ENCODE assay signal across 13 cellular contexts in genomic region chr20:44219287-44219686, GRCh38. TPM values are rescaled to one million over a fixed set of nuclear protein-coding genes. Genes with fewer than 3 reads are reported as not detected.
A peak's percentile ranks its signal among the peaks of the same experiment; 100 is the strongest.
DNase-seq lines count a peak whose midpoint lies in the region; ATAC-seq and TF ChIP-seq lines count a peak whose summit lies in the region.
"Had no signal": no experiment of that assay in that cellular context is flagged by ENCODE, and none has a peak within 500 bp of the region (broad histone marks: within the 10 kb centered on the region; RNA-seq: fewer than 3 reads in every experiment).

No MANE protein-coding gene starts in this region.

- no peaks in the 10 kb centered on the region for H3K79me2 ChIP-seq in DND-41 (ENCODE audit: insufficient read depth, low read length)

- H3K4me2 ChIP-seq in DND-41 (ENCODE audit: insufficient read depth, low read length): peak overlapping the region; percentile 69; the same call in 1 of the 2 replicates

- H3K36me3 ChIP-seq in DND-41 (ENCODE audit: insufficient read depth, low read length): no peaks in the 10 kb centered on the region

- H3K36me3 Mint-ChIP-seq in CD4-positive, alpha-beta T cell (ENCODE audit: low read depth): peaks cover 10% of the 10 kb centered on the region
- peaks cover 5% of the 10 kb centered on the region for H3K36me3 Mint-ChIP-seq in activated T-helper 17 cell treated with anti-CD3 and anti-CD28 coated beads, Interleukin-2, amount 50 U/mL, for 72 hours (ENCODE audit: low read depth)
- H3K36me3 Mint-ChIP-seq in naive B cell: peaks cover 7 to 8% of the 10 kb centered on the region in 2 donors

- POLR2A ChIA-PET in CD4-positive, alpha-beta T cell (lab: Charles Lee): interaction anchor here (0.8 to 7.7 kb wide), 9 partner anchors 9 to 391 kb away, joined by 3 to 155 read pairs (median 6); partner anchors contain the start of genes FITM2, GDAP1L1, OSER1 and SERINC3

- peak overlapping the region; percentile 91 for H3K27ac Mint-ChIP-seq in CD4-positive, alpha-beta T cell
- H3K27ac Mint-ChIP-seq in activated T-helper 17 cell treated with anti-CD3 and anti-CD28 coated beads, Interleukin-2, amount 50 U/mL, for 72 hours: peak overlapping the region; percentile 55
- H3K27ac Mint-ChIP-seq in naive B cell: peak overlapping the region in 4 of 6 donors; percentile 0 to 63 (median 53)

- no peak overlapping the region for H3K9ac ChIP-seq in DND-41 (ENCODE audit: low read depth, low read length)

- no peaks in the 10 kb centered on the region for H3K9me3 ChIP-seq in CD4-positive, alpha-beta T cell (ENCODE audit: control insufficient read depth, low read length)
- H3K9me3 ChIP-seq in DND-41 (ENCODE audit: insufficient read depth, low read length, severe bottlenecking): no peaks in the 10 kb centered on the region
- H3K9me3 ChIP-seq: gastroesophageal sphincter, right lobe of liver had no signal

- peaks cover 40% of the 10 kb centered on the region for H3K4me1 ChIP-seq in DND-41 (ENCODE audit: insufficient read depth, low read length)

- H2AFZ ChIP-seq in DND-41 (ENCODE audit: low read depth, low read length): no peak overlapping the region

- H3K4me1 Mint-ChIP-seq in CD4-positive, alpha-beta T cell (ENCODE audit: low read depth): peaks cover 68% of the 10 kb centered on the region
- peaks cover 34% of the 10 kb centered on the region for H3K4me1 Mint-ChIP-seq in activated T-helper 17 cell treated with anti-CD3 and anti-CD28 coated beads, Interleukin-2, amount 50 U/mL, for 72 hours
- peaks cover 41 to 43% (median 42%) of the 10 kb centered on the region in 3 donors for H3K4me1 Mint-ChIP-seq in naive B cell

- peak overlapping the region; percentile 80 for H3K4me3 Mint-ChIP-seq in CD4-positive, alpha-beta T cell
- H3K4me3 Mint-ChIP-seq in activated T-helper 17 cell treated with anti-CD3 and anti-CD28 coated beads, Interleukin-2, amount 50 U/mL, for 72 hours: peak overlapping the region; percentile 75
- peak overlapping the region in 2 of 8 donors; percentile 1 to 46 for H3K4me3 Mint-ChIP-seq in naive B cell

- no peak overlapping the region for H3K4me3 ChIP-seq in DND-41 (ENCODE audit: low read depth in 1 of 2, low read length in 2 of 2)
- H3K4me3 ChIP-seq: gastroesophageal sphincter, right lobe of liver, SK-N-MC had no signal

- peak; percentile 9 for ATAC-seq in CD4-positive, alpha-beta T cell (ENCODE audit: poor library complexity)
- ATAC-seq in DND-41 (ENCODE audit: insufficient read depth, low read depth): peak; percentile 28; the same call in 1 of the 3 replicates
- ATAC-seq in activated T-helper 17 cell treated with anti-CD3 and anti-CD28 coated beads, Interleukin-2, amount 50 U/mL, for 72 hours (replicated peaks): peak; percentile 4
- ATAC-seq in naive B cell (ENCODE audit: low read depth in 2 of 2): no peak
- ATAC-seq in GM21360 (IDR thresholded peaks at IDR 0.05; ENCODE audit: unreplicated experiment): no peak
- ATAC-seq: gastroesophageal sphincter, right lobe of liver had no signal

- H3K27me3 Mint-ChIP-seq in CD4-positive, alpha-beta T cell: no peaks in the 10 kb centered on the region
- no peaks in the 10 kb centered on the region for H3K27me3 Mint-ChIP-seq in activated T-helper 17 cell treated with anti-CD3 and anti-CD28 coated beads, Interleukin-2, amount 50 U/mL, for 72 hours
- no peaks in the 10 kb centered on the region for H3K27me3 Mint-ChIP-seq in naive B cell

- DNase-seq in CD4-positive, alpha-beta T cell: peak in 3 of 10 experiments; percentile 10 to 23 (median 23)
- DNase-seq in DND-41 (peak; percentile 34), naive B cell (no peak), NCI-H2029 (lab: John Stamatoyannopoulos, UW) (no peak), NCI-H187 treated with DMSO at 0.1 percent for 48 hours (lab: John Stamatoyannopoulos, UW) (no peak)
- DNase-seq: C1 segment of cervical spinal cord; right lobe of liver; stimulated activated CD4-positive, alpha-beta T cell treated with anti-CD3 and anti-CD28 coated beads, Interleukin-4, amount 100 ng/mL, for 24 hours had no signal

- no peaks in the 10 kb centered on the region for H4K20me1 ChIP-seq in DND-41 (ENCODE audit: insufficient read depth, low read length)

- TF ChIP-seq CTCF in CD4-positive, alpha-beta T cell (IDR thresholded peaks at IDR 0.05): no peak
- TF ChIP-seq CTCF in DND-41 (IDR thresholded peaks at IDR 0.05; ENCODE audit: borderline replicate concordance, extremely low read depth, low read length, poor library complexity, severe bottlenecking): no peak

- no peaks in the 10 kb centered on the region for H3K27me3 ChIP-seq in CD4-positive, alpha-beta T cell (ENCODE audit: control insufficient read depth, insufficient read depth, low read length)
- H3K27me3 ChIP-seq in DND-41 (ENCODE audit: insufficient read depth, low read length, poor library complexity): no peaks in the 10 kb centered on the region
- H3K27me3 ChIP-seq: gastroesophageal sphincter, right lobe of liver had no signal

- H3K9me3 Mint-ChIP-seq in CD4-positive, alpha-beta T cell: no peaks in the 10 kb centered on the region
- H3K9me3 Mint-ChIP-seq in activated T-helper 17 cell treated with anti-CD3 and anti-CD28 coated beads, Interleukin-2, amount 50 U/mL, for 72 hours: no peaks in the 10 kb centered on the region
- no peaks in the 10 kb centered on the region for H3K9me3 Mint-ChIP-seq in naive B cell

- peak overlapping the region; percentile 62 for H3K27ac ChIP-seq in CD4-positive, alpha-beta T cell (ENCODE audit: low read depth, low read length)
- H3K27ac ChIP-seq in DND-41 (ENCODE audit: low read length): no peak overlapping the region
- H3K27ac ChIP-seq: gastroesophageal sphincter, right lobe of liver, SK-N-MC had no signal

- intact Hi-C loops in CD4-positive, alpha-beta T cell (cut with DNase I, micrococcal nuclease): loop anchor here (5.0 to 10.0 kb wide), 4 partner anchors 306 to 648 kb away; partner anchors contain the start of genes IFT52 (in 1 of the 2) and SERINC3 (in 1 of the 2)

- CTCF ChIA-PET in CD4-positive, alpha-beta T cell (lab: Charles Lee): interaction anchor here (0.7 to 8.5 kb wide), 5 partner anchors 12 to 330 kb away, joined by 3 to 241 read pairs (median 9); partner anchors contain the start of gene FITM2

RNA-seq across cellular contexts. Expression of gene OSER1, which starts 8.7 kb away (rescaled TPM):
- 100 to 1,000 TPM; 172 TPM for total RNA-seq in CD4-positive, alpha-beta T cell
- total RNA-seq in activated T-helper 17 cell treated with anti-CD3 and anti-CD28 coated beads, Interleukin-2, amount 50 U/mL, for 72 hours: 10 to 100 TPM; 30.5 to 38.6 TPM
- 100 to 1,000 TPM; 101 to 163 (median 112) TPM for polyA plus RNA-seq in naive B cell (ENCODE audit: low read depth in 6 of 6)

RNA-seq across cellular contexts. Expression of gene GDAP1L1, which starts 27.8 kb away (rescaled TPM):
- total RNA-seq in CD4-positive, alpha-beta T cell: not detected
- total RNA-seq in activated T-helper 17 cell treated with anti-CD3 and anti-CD28 coated beads, Interleukin-2, amount 50 U/mL, for 72 hours: not detected
- polyA plus RNA-seq in naive B cell (ENCODE audit: low read depth in 6 of 6): not detected
- total RNA-seq: right lobe of liver had no signal
- polyA plus RNA-seq: keratinocyte had no signal

RNA-seq across cellular contexts. Expression of gene JPH2, which starts 32.3 kb away (rescaled TPM):
- not detected for total RNA-seq in CD4-positive, alpha-beta T cell
- total RNA-seq in activated T-helper 17 cell treated with anti-CD3 and anti-CD28 coated beads, Interleukin-2, amount 50 U/mL, for 72 hours: under 1 TPM; 0.09 to 0.42 TPM
- not detected for polyA plus RNA-seq in naive B cell (ENCODE audit: low read depth in 6 of 6)

Comparison
In these comparisons a context has a peak if more than half of its experiments do, and no peak if none do; other contexts are left out.
1. ATAC-seq: peak in CD4-positive, alpha-beta T cell (single experiment), DND-41 (single experiment) and activated T-helper 17 cell treated with anti-CD3 and anti-CD28 coated beads, Interleukin-2, amount 50 U/mL, for 72 hours (single experiment); none in naive B cell (0 of 2) and GM21360 (single experiment).
2. RNA of gene OSER1, which starts 8.7 kb away (total RNA-seq): 172 TPM in CD4-positive, alpha-beta T cell; 30.5 to 38.6 TPM in activated T-helper 17 cell treated with anti-CD3 and anti-CD28 coated beads, Interleukin-2, amount 50 U/mL, for 72 hours; every median in the first group is over 4 times any median in the second.
3. Peak in every context shown above with its lines, with median percentiles within 50 percentile points of each other: H3K27ac Mint-ChIP-seq.